ENCODE assay signal across 10 cellular contexts in genomic region chr13:33797622-33798021, GRCh38. TPM values are rescaled to one million over a fixed set of nuclear protein-coding genes. Genes with fewer than 3 reads are reported as not detected.
DNase-seq lines count a peak whose midpoint lies in the region; ATAC-seq, FAIRE-seq and TF ChIP-seq lines count a peak whose summit lies in the region.
"Had no signal": no experiment of that assay in that cellular context is flagged by ENCODE, and none has a peak within 500 bp of the region (broad histone marks: within the 10 kb centered on the region; RNA-seq: fewer than 3 reads in every experiment).

No MANE protein-coding gene starts in this region.

- POLR2A ChIA-PET in K562 (lab: Yijun Ruan, JAX): no interaction called here
- POLR2A ChIA-PET in activated CD8-positive, alpha-beta T cell treated with anti-CD3 and anti-CD28 coated beads for 36 hours (lab: Charles Lee): interaction anchor here (0.9 kb wide), 1 partner anchor 11 kb away, joined by 3 read pairs; no protein-coding TSS in a partner anchor

- no peaks in the 10 kb centered on the region for H3K9me3 ChIP-seq in K562 (replicated peaks; ENCODE audit: control insufficient read depth, insufficient read depth, low read depth, low read length)
- no peaks in the 10 kb centered on the region for H3K9me3 ChIP-seq in liver (ENCODE audit: control insufficient read depth in 4 of 4, low read length in 3 of 4)
- H3K9me3 ChIP-seq in ovary: no peaks in the 10 kb centered on the region

- no peaks in the 10 kb centered on the region for H3K27me3 ChIP-seq in K562 (ENCODE audit: control insufficient read depth in 2 of 2, insufficient read depth in 2 of 2, low read length in 2 of 2)
- H3K27me3 ChIP-seq in liver (ENCODE audit: control insufficient read depth in 4 of 4, insufficient read depth in 4 of 4, low read length in 3 of 4): no peaks in the 10 kb centered on the region
- H3K27me3 ChIP-seq in ovary: no peaks in the 10 kb centered on the region

- no peak for TF ChIP-seq EP300 in K562 (IDR thresholded peaks at IDR 0.05; ENCODE audit: low read length)
- no peak for TF ChIP-seq EP300 in ovary (IDR thresholded peaks at IDR 0.05)

- H3K27me3 Mint-ChIP-seq in activated CD8-positive, alpha-beta T cell treated with anti-CD3 and anti-CD28 coated beads for 36 hours: no peaks in the 10 kb centered on the region

- no peak overlapping the region for H2AFZ ChIP-seq in K562 (ENCODE audit: low read depth, low read length)

- H3K79me2 ChIP-seq in K562 (ENCODE audit: control insufficient read depth, insufficient read depth, low read length): no peaks in the 10 kb centered on the region

- no peak overlapping the region for H3K4me2 ChIP-seq in K562 (ENCODE audit: insufficient read depth, low read length)

- TF ChIP-seq CTCF in K562 (IDR thresholded peaks at IDR 0.05 in 2 of 3, conservative IDR thresholded peaks at IDR 0.05 in 1 of 3; ENCODE audit: insufficient read depth in 2 of 3, low read depth in 1 of 3, low read length in 3 of 3) (no peak), liver (IDR thresholded peaks at IDR 0.05; ENCODE audit: low read depth, low read length, missing input control) (no peak), ovary (IDR thresholded peaks at IDR 0.05) (no peak)
- no peak for TF ChIP-seq CTCF in activated CD8-positive, alpha-beta T cell treated with anti-CD3 and anti-CD28 coated beads for 36 hours (IDR thresholded peaks at IDR 0.05)

- CTCF ChIA-PET in K562 (lab: Yijun Ruan, JAX; ENCODE audit: low intra/inter-chr PET ratio): no interaction called here
- CTCF ChIA-PET in activated CD8-positive, alpha-beta T cell treated with anti-CD3 and anti-CD28 coated beads for 36 hours (lab: Charles Lee): no interaction called here

- no peak overlapping the region for H3K27ac Mint-ChIP-seq in activated CD8-positive, alpha-beta T cell treated with anti-CD3 and anti-CD28 coated beads for 36 hours
- H3K27ac Mint-ChIP-seq: T-helper 17 cell had no signal

- in situ Hi-C loops in K562 (cut with MboI): no loop called here

- 3% methylated on average over 6 of the region's 7 CpGs for WGBS in K562 (ENCODE audit: insufficient coverage, low coverage, missing lambda C conversion rate)
- WGBS in liver: 53% methylated on average over 7 of the region's 7 CpGs
- 6 to 16% (median 7%) methylated on average over 7 of the region's 7 CpGs for WGBS in ovary, 3 donors

- no peak overlapping the region for H3K4me3 ChIP-seq in K562
- H3K4me3 ChIP-seq in liver (ENCODE audit: low read depth in 1 of 3, low read length in 3 of 3): no peak overlapping the region
- H3K4me3 ChIP-seq in ovary: no peak overlapping the region

- H3K4me3 Mint-ChIP-seq in activated CD8-positive, alpha-beta T cell treated with anti-CD3 and anti-CD28 coated beads for 36 hours: no peak overlapping the region
- H3K4me3 Mint-ChIP-seq: T-helper 17 cell had no signal

- DNase-seq in A172 (ENCODE audit: low spot score): peak; percentile 33
- DNase-seq in K562 (ENCODE audit: extremely low read depth in 1 of 4, low spot score in 3 of 4): no peak
- DNase-seq in activated CD8-positive, alpha-beta T cell treated with anti-CD3 and anti-CD28 coated beads for 36 hours: no peak
- no peak for DNase-seq in ovary
- DNase-seq: NCI-H1105, T-helper 17 cell had no signal

- no peaks in the 10 kb centered on the region for H3K9me1 ChIP-seq in K562 (ENCODE audit: control insufficient read depth, insufficient read depth, low read length)

- no peaks in the 10 kb centered on the region for H4K20me1 ChIP-seq in K562 (replicated peaks; ENCODE audit: control insufficient read depth, insufficient read depth, low read length)

- H3K4me1 ChIP-seq in K562 (replicated peaks in 1 of 2; ENCODE audit: control insufficient read depth in 2 of 2, insufficient read depth in 2 of 2, low read length in 2 of 2) (no peaks in the 10 kb centered on the region), liver (ENCODE audit: control insufficient read depth in 4 of 4, insufficient read depth in 4 of 4, low read length in 3 of 4) (peaks cover 0 to 4% (median 0%) of the 10 kb centered on the region in 4 donors), ovary (ENCODE audit: insufficient read depth) (no peaks in the 10 kb centered on the region)

- ATAC-seq in HG02763 (IDR thresholded peaks at IDR 0.05; ENCODE audit: unreplicated experiment) (peak; percentile 48), K562 (no peak), HG02571 (IDR thresholded peaks at IDR 0.05; ENCODE audit: unreplicated experiment) (no peak)
- no peak for ATAC-seq in activated CD4-positive, CD25-positive, alpha-beta regulatory T cell treated with anti-CD3 and anti-CD28 coated beads, Interleukin-2, amount 50 U/mL, for 24 hours
- ATAC-seq in activated CD8-positive, alpha-beta T cell treated with anti-CD3 and anti-CD28 coated beads for 36 hours: no peak
- ATAC-seq: T-helper 17 cell had no signal

- FAIRE-seq in K562 (lab: Jason Lieb, UNC): no peak

- no peaks in the 10 kb centered on the region for H3K4me1 Mint-ChIP-seq in activated CD8-positive, alpha-beta T cell treated with anti-CD3 and anti-CD28 coated beads for 36 hours (ENCODE audit: low read depth)

- no peaks in the 10 kb centered on the region for H3K36me3 Mint-ChIP-seq in activated CD8-positive, alpha-beta T cell treated with anti-CD3 and anti-CD28 coated beads for 36 hours (ENCODE audit: low read depth)

- BruUV-seq in K562 (replicated peaks; lab: Mats Ljungman, UMichigan): no TSS peak

- TF ChIP-seq POLR2A in K562 (conservative IDR thresholded peaks at IDR 0.05) (no peak), ovary (IDR thresholded peaks at IDR 0.05) (no peak)

- H3K9ac ChIP-seq in K562 (ENCODE audit: insufficient read depth in 1 of 2, low read depth in 2 of 2, low read length in 2 of 2) (no peak overlapping the region), liver (ENCODE audit: low read depth in 1 of 2, low read length in 2 of 2) (peak overlapping the region in 1 of 2 donors; percentile 41)

- H3K36me3 ChIP-seq in K562 (ENCODE audit: control insufficient read depth, insufficient read depth, low read length) (no peaks in the 10 kb centered on the region), liver (ENCODE audit: control insufficient read depth in 4 of 4, insufficient read depth in 3 of 4, low read depth in 1 of 4, low read length in 3 of 4) (no peaks in the 10 kb centered on the region), ovary (no peaks in the 10 kb centered on the region)

- intact Hi-C loops in K562 (cut with micrococcal nuclease): no loop called here
- intact Hi-C loops in activated CD8-positive, alpha-beta T cell treated with anti-CD3 and anti-CD28 coated beads for 36 hours (cut with micrococcal nuclease): no loop called here
- intact Hi-C loops in ovary (cut with DNase I): loop anchor here in 1 of 4 donors (10.0 kb wide), 1 partner anchor 277 kb away; no protein-coding TSS in a partner anchor

- no peak overlapping the region for H3K27ac ChIP-seq in K562 (ENCODE audit: extremely low read depth, low read depth, low read length)
- no peak overlapping the region for H3K27ac ChIP-seq in liver (ENCODE audit: low read depth in 1 of 2, low read length in 2 of 2)
- peak overlapping the region in 1 of 2 donors; percentile 31 for H3K27ac ChIP-seq in ovary

- no peak for TF ChIP-seq RAD21 in K562 (CRISPR knock-in tag; conservative IDR thresholded peaks at IDR 0.05 in 1 of 2, IDR thresholded peaks at IDR 0.05 in 1 of 2)
- TF ChIP-seq RAD21 in liver (IDR thresholded peaks at IDR 0.05): no peak

- no peaks in the 10 kb centered on the region for H3K9me3 Mint-ChIP-seq in activated CD8-positive, alpha-beta T cell treated with anti-CD3 and anti-CD28 coated beads for 36 hours

TF ChIP-seq in K562, 482 proteins besides CTCF, POLR2A, EP300 and RAD21:
- no peak for TF ChIP-seq JUND (IDR thresholded peaks at IDR 0.05; ENCODE audit: borderline replicate concordance, low read depth, low read length)
- 0 out of 3 replicates have a peak, but pooled peaks have one; percentile 31 for TF ChIP-seq JUND (tag; IDR thresholded peaks at IDR 0.05; ENCODE audit: borderline replicate concordance, low read depth, low read length)
- no peak for TF ChIP-seq HDAC6 (IDR thresholded peaks at IDR 0.05; ENCODE audit: low read depth, low read length)

TF ChIP-seq in liver, 16 proteins besides CTCF, POLR2A, EP300 and RAD21:
- no peak for TF ChIP-seq SP1 (IDR thresholded peaks at IDR 0.05)
- TF ChIP-seq JUND (IDR thresholded peaks at IDR 0.05): peak; percentile 16 to 34

RNA-seq across cellular contexts. Expression of gene RFC3, which starts 20.3 kb away (rescaled TPM):
- total RNA-seq in A172 (2014; rRNA removed; shearing (Covaris generic)): 58.9 and 69.3 TPM in 2 replicates
- total RNA-seq in K562 (2011; cell fraction: chromatin; rRNA removed; ENCODE audit: low replicate concordance): 22.3 and 63.4 TPM in 2 replicates
- 15.0 and 17.4 TPM in 2 replicates for total RNA-seq in K562 (2011; cell fraction: nucleolus; rRNA removed)
- total RNA-seq in K562 (2011; cell fraction: nucleoplasm; rRNA removed): 29.3 and 43.4 TPM in 2 replicates
- 28.5 and 31.3 TPM in 2 replicates for total RNA-seq in K562 (2014; rRNA removed)
- total RNA-seq in K562 (2014; rRNA removed; fragmentation: Illumina TruSeq; extraction: Trizol): 54.0 and 62.7 TPM in 2 replicates
- 41.0 and 47.3 TPM in 2 replicates for total RNA-seq in K562 (2015; rRNA removed; fragmentation: Illumina TruSeq; extraction: Trizol)
- 43.1 and 43.6 TPM in 2 replicates for total RNA-seq in K562 (2021)
- 40.1 and 61.0 TPM in 2 replicates for polyA plus RNA-seq in K562 (2011; rRNA removed)
- 11.9 and 23.2 TPM in 2 replicates for polyA plus RNA-seq in K562 (2011; cell fraction: cytosol; rRNA removed)
- polyA plus RNA-seq in K562 (2011; cell fraction: nucleus; rRNA removed): 30.8 and 38.8 TPM in 2 replicates
- polyA plus RNA-seq in K562 (2012): 27.9 and 33.5 TPM in 2 replicates
- 51.9 and 58.6 TPM in 2 replicates for polyA plus RNA-seq in K562 (2014; fragmentation: Illumina TruSeq; extraction: Trizol)
- polyA plus RNA-seq in K562 (2014; fragmentation: Nextera tagmentation; extraction: Ambion mirVana): 10 to 100 TPM; 81.4 to 94.0 TPM
- polyA plus RNA-seq in K562 (2014; rRNA removed): 47.1 and 48.8 TPM in 2 replicates
- polyA minus RNA-seq in K562 (2011; rRNA and poly(A)+ RNA removed): 48.2 and 49.2 TPM in 2 replicates
- 17.3 and 18.5 TPM in 2 replicates for polyA minus RNA-seq in K562 (2011; cell fraction: cytosol; rRNA and poly(A)+ RNA removed)
- 46.3 and 78.1 TPM in 2 replicates for polyA minus RNA-seq in K562 (2011; cell fraction: nucleus; rRNA and poly(A)+ RNA removed)
- total RNA-seq in liver: 10 to 100 TPM in 1 of 2 donors, 1 to 10 TPM in 1; 3.2 to 19.1 TPM
- 1 to 10 TPM; 1.9 to 2.9 TPM for polyA plus RNA-seq in liver
- 10 to 100 TPM; 60.0 to 63.0 TPM for total RNA-seq in activated CD8-positive, alpha-beta T cell treated with anti-CD3 and anti-CD28 coated beads for 36 hours
- total RNA-seq in ovary: 1 to 10 TPM; 6.9 to 9.4 (median 7.6) TPM
- polyA plus RNA-seq in ovary: 1 to 10 TPM; 6.9 to 7.1 TPM
